In the genomic region with DNA sequence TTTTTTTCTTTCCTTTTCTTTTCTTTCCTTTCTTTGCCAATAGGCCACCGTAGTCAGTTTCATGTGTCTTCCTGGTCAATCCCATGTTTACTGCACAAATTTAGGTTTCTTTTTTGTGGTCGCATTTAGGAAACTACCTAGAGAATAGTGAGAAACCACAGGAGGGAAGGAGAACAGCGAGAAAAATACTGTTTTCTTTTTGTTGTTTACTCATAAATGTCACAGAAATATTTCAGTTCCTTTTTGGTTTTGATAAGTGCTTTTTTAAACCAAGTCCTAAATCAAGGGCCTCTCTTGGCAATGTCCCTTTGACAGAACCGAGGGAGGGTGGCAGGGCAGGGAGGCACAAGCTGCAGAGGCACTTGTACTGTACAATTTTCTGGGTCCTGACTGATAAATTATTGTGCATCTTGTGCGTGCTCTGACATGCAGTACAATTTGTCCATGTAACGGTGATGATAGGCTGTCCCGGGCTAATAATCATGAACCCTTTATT, we compare ENCODE assay signal across 16 cellular contexts.
A peak's percentile ranks its signal among the peaks of the same experiment; 100 is the strongest.
DNase-seq lines count a peak whose midpoint lies in the region; ATAC-seq and TF ChIP-seq lines count a peak whose summit lies in the region.
"Had no signal": no experiment of that assay in that cellular context is flagged by ENCODE, and none has a peak within 500 bp of the region (broad histone marks: within the 10 kb centered on the region; RNA-seq: fewer than 3 reads in every experiment).

No MANE protein-coding gene starts in this region.

- no peaks in the 10 kb centered on the region for H3K9me3 Mint-ChIP-seq in natural killer cell treated with Interleukin-12 subunit alpha and Interleukin-12 subunit beta and Interleukin-15 and Interleukin-18, amount 100 ng/mL, for 72 hours
- H3K9me3 Mint-ChIP-seq in natural killer cell (no peaks in the 10 kb centered on the region), chondrocyte (ENCODE audit: low read depth) (no peaks in the 10 kb centered on the region), HFFc6 (no peaks in the 10 kb centered on the region)
- H3K9me3 Mint-ChIP-seq: activated T-cell treated with anti-CD3 and anti-CD28 coated beads, Interleukin-2, amount 50 U/mL, for 4 hours; T-cell had no signal

- in situ Hi-C loops in brain microvascular endothelial cell (cut with HindIII; ENCODE audit: low pct_ligation_motif_present, low sequenced_read_pairs) = no loop called here

- TF ChIP-seq CTCF in natural killer cell (IDR thresholded peaks at IDR 0.05) (no peak), chondrocyte (IDR thresholded peaks at IDR 0.05) (no peak), brain microvascular endothelial cell (IDR thresholded peaks at IDR 0.05; ENCODE audit: low read depth, low read length, missing control alignments) (no peak), HFFc6 (IDR thresholded peaks at IDR 0.05) (no peak)

- H3K27me3 Mint-ChIP-seq in natural killer cell treated with Interleukin-12 subunit alpha and Interleukin-12 subunit beta and Interleukin-15 and Interleukin-18, amount 100 ng/mL, for 72 hours = peaks cover 4 to 12% of the 10 kb centered on the region in 2 donors
- H3K27me3 Mint-ChIP-seq in natural killer cell (ENCODE audit: low read depth in 2 of 2) = peaks cover 0 to 7% of the 10 kb centered on the region in 2 donors
- no peaks in the 10 kb centered on the region for H3K27me3 Mint-ChIP-seq in chondrocyte (ENCODE audit: low read depth)
- peaks cover 2% of the 10 kb centered on the region; the same call in 1 of the 2 replicates for H3K27me3 Mint-ChIP-seq in HFFc6 (ENCODE audit: insufficient read depth)

- peak overlapping the region; percentile 2 for H3K4me3 Mint-ChIP-seq in natural killer cell treated with Interleukin-12 subunit alpha and Interleukin-12 subunit beta and Interleukin-15 and Interleukin-18, amount 100 ng/mL, for 72 hours
- H3K4me3 Mint-ChIP-seq in natural killer cell = no peak overlapping the region
- H3K4me3 Mint-ChIP-seq in chondrocyte (ENCODE audit: unreplicated experiment) = no peak overlapping the region
- H3K4me3 Mint-ChIP-seq in HFFc6 = no peak overlapping the region
- H3K4me3 Mint-ChIP-seq: activated T-cell treated with anti-CD3 and anti-CD28 coated beads, Interleukin-2, amount 50 U/mL, for 4 hours; T-cell had no signal

- intact Hi-C loops in natural killer cell (cut with micrococcal nuclease) = no loop called here

- no peaks in the 10 kb centered on the region for H3K36me3 Mint-ChIP-seq in natural killer cell treated with Interleukin-12 subunit alpha and Interleukin-12 subunit beta and Interleukin-15 and Interleukin-18, amount 100 ng/mL, for 72 hours
- H3K36me3 Mint-ChIP-seq in natural killer cell (no peaks in the 10 kb centered on the region), chondrocyte (ENCODE audit: low read depth) (peaks cover 2% of the 10 kb centered on the region), HFFc6 (ENCODE audit: low read depth) (peaks cover 5% of the 10 kb centered on the region; the same call in 1 of the 2 replicates)
- H3K36me3 Mint-ChIP-seq: T-cell had no signal

- H3K4me3 ChIP-seq in brain microvascular endothelial cell (ENCODE audit: low read depth, low read length) = no peak overlapping the region
- H3K4me3 ChIP-seq: adrenal gland, thoracic aorta had no signal

- DNase-seq in natural killer cell treated with Interleukin-12 subunit alpha and Interleukin-12 subunit beta and Interleukin-15 and Interleukin-18, amount 100 ng/mL, for 72 hours (ENCODE audit: low spot score) = no peak
- DNase-seq in natural killer cell (no peak), chondrocyte (ENCODE audit: low spot score) (no peak), SK-N-DZ (ENCODE audit: low spot score) (no peak), brain microvascular endothelial cell (no peak), HFFc6 (no peak)
- DNase-seq: activated T-cell treated with anti-CD3 and anti-CD28 coated beads, Interleukin-2, amount 50 U/mL, for 4 hours; adrenal gland; H7; kidney; T-cell had no signal

- peaks cover 2% of the 10 kb centered on the region for H3K27me3 ChIP-seq in brain microvascular endothelial cell (replicated peaks)
- H3K27me3 ChIP-seq: adrenal gland had no signal

- H3K27ac Mint-ChIP-seq in natural killer cell treated with Interleukin-12 subunit alpha and Interleukin-12 subunit beta and Interleukin-15 and Interleukin-18, amount 100 ng/mL, for 72 hours = no peak overlapping the region
- no peak overlapping the region for H3K27ac Mint-ChIP-seq in natural killer cell
- H3K27ac Mint-ChIP-seq in chondrocyte (ENCODE audit: unreplicated experiment) = peak overlapping the region; percentile 61
- H3K27ac Mint-ChIP-seq in HFFc6 = no peak overlapping the region

- H3K4me1 Mint-ChIP-seq in natural killer cell treated with Interleukin-12 subunit alpha and Interleukin-12 subunit beta and Interleukin-15 and Interleukin-18, amount 100 ng/mL, for 72 hours (ENCODE audit: low read depth in 2 of 2) = peaks cover 4 to 7% of the 10 kb centered on the region in 2 donors
- peaks cover 0 to 5% of the 10 kb centered on the region in 2 donors for H3K4me1 Mint-ChIP-seq in natural killer cell
- H3K4me1 Mint-ChIP-seq in chondrocyte (ENCODE audit: low read depth) = peaks cover 52% of the 10 kb centered on the region
- H3K4me1 Mint-ChIP-seq in HFFc6 (ENCODE audit: low read depth) = peaks cover 20% of the 10 kb centered on the region

- no peak overlapping the region for H3K27ac ChIP-seq in brain microvascular endothelial cell
- H3K27ac ChIP-seq: adrenal gland, thoracic aorta had no signal

- no peak for ATAC-seq in natural killer cell treated with Interleukin-12 subunit alpha and Interleukin-12 subunit beta and Interleukin-15 and Interleukin-18, amount 100 ng/mL, for 72 hours
- ATAC-seq in natural killer cell = no peak
- peak; percentile 45 for ATAC-seq in HG02798 (IDR thresholded peaks at IDR 0.05; ENCODE audit: poor library complexity, unreplicated experiment)
- no peak for ATAC-seq in HG03175 (IDR thresholded peaks at IDR 0.05; ENCODE audit: unreplicated experiment)
- ATAC-seq: activated CD4-positive, CD25-positive, alpha-beta regulatory T cell treated with anti-CD3 and anti-CD28 coated beads, Interleukin-2, amount 50 U/mL, for 24 hours; activated T-cell treated with anti-CD3 and anti-CD28 coated beads, Interleukin-2, amount 50 U/mL, for 4 hours; Panc1; T-cell had no signal

- no peaks in the 10 kb centered on the region for H3K36me3 ChIP-seq in brain microvascular endothelial cell (replicated peaks)
- H3K36me3 ChIP-seq: adrenal gland, thoracic aorta had no signal
